1 cellular context compared by ENCODE assay signal in genomic region chr16:84096447-84097005, GRCh38.
TF ChIP-seq lines count a peak whose summit lies in the region.

No MANE protein-coding gene starts in this region.

TF ChIP-seq in HepG2, 621 proteins besides CTCF, POLR2A, EP300 and RAD21 (continued from another document and continues in another):
- TF ChIP-seq THAP9 (CRISPR knock-in tag; IDR thresholded peaks at IDR 0.05; ENCODE audit: borderline replicate concordance) (no peak), GABPA (IDR thresholded peaks at IDR 0.05; ENCODE audit: low read depth, low read length) (no peak), GABPA (CRISPR knock-in tag; IDR thresholded peaks at IDR 0.05; ENCODE audit: low read depth) (peak; percentile 21; the same call in 1 of the 2 replicates), ZBTB26 (CRISPR knock-in tag; IDR thresholded peaks at IDR 0.05; ENCODE audit: borderline replicate concordance) (0 out of 2 replicates have a peak, but pooled peaks have one; percentile 33), MLXIP (CRISPR knock-in tag; IDR thresholded peaks at IDR 0.05; ENCODE audit: borderline replicate concordance) (no peak), EZH2 (conservative IDR thresholded peaks at IDR 0.05; ENCODE audit: low read depth, low read length) (no peak), TRIM24 (CRISPR knock-in tag; IDR thresholded peaks at IDR 0.05) (no peak), NFE2L1 (CRISPR knock-in tag; IDR thresholded peaks at IDR 0.05; ENCODE audit: borderline replicate concordance) (no peak), ZBTB2 (CRISPR knock-in tag; IDR thresholded peaks at IDR 0.05; ENCODE audit: low read depth) (no peak), NR1H2 (CRISPR knock-in tag; IDR thresholded peaks at IDR 0.05; ENCODE audit: borderline replicate concordance, low read depth) (no peak), ZFP82 (CRISPR knock-in tag; IDR thresholded peaks at IDR 0.05; ENCODE audit: borderline replicate concordance) (no peak), ZNF142 (CRISPR knock-in tag; IDR thresholded peaks at IDR 0.05) (no peak), ZNF124 (CRISPR knock-in tag; IDR thresholded peaks at IDR 0.05) (no peak), BCL3 (CRISPR knock-in tag; IDR thresholded peaks at IDR 0.05) (no peak), ATM (IDR thresholded peaks at IDR 0.05; ENCODE audit: borderline replicate concordance) (no peak), CBX2 (IDR thresholded peaks at IDR 0.05; ENCODE audit: low read depth, low read length) (no peak), CBX2 (CRISPR knock-in tag; IDR thresholded peaks at IDR 0.05; ENCODE audit: low read depth) (no peak), ARID3A (IDR thresholded peaks at IDR 0.05; ENCODE audit: low read depth, low read length) (peak; percentile 90), AHDC1 (CRISPR knock-in tag; IDR thresholded peaks at IDR 0.05; ENCODE audit: borderline replicate concordance) (peak; percentile 80; the same call in 1 of the 2 replicates), PHF20 (CRISPR knock-in tag; IDR thresholded peaks at IDR 0.05) (no peak), MAFF (IDR thresholded peaks at IDR 0.05; ENCODE audit: low read depth, low read length) (peak; percentile 40), HCFC1 (IDR thresholded peaks at IDR 0.05; ENCODE audit: low read depth, low read length) (no peak), RBFOX2 (IDR thresholded peaks at IDR 0.05; ENCODE audit: low read depth, low read length) (no peak), YY1 (IDR thresholded peaks at IDR 0.05; ENCODE audit: insufficient read depth, insufficient replicate concordance, low read depth, low read length) (no peak), EEA1 (CRISPR knock-in tag; IDR thresholded peaks at IDR 0.05; ENCODE audit: borderline replicate concordance) (no peak), WIZ (CRISPR knock-in tag; IDR thresholded peaks at IDR 0.05) (no peak)
